1 cellular context compared by ENCODE assay signal in the genomic region with DNA sequence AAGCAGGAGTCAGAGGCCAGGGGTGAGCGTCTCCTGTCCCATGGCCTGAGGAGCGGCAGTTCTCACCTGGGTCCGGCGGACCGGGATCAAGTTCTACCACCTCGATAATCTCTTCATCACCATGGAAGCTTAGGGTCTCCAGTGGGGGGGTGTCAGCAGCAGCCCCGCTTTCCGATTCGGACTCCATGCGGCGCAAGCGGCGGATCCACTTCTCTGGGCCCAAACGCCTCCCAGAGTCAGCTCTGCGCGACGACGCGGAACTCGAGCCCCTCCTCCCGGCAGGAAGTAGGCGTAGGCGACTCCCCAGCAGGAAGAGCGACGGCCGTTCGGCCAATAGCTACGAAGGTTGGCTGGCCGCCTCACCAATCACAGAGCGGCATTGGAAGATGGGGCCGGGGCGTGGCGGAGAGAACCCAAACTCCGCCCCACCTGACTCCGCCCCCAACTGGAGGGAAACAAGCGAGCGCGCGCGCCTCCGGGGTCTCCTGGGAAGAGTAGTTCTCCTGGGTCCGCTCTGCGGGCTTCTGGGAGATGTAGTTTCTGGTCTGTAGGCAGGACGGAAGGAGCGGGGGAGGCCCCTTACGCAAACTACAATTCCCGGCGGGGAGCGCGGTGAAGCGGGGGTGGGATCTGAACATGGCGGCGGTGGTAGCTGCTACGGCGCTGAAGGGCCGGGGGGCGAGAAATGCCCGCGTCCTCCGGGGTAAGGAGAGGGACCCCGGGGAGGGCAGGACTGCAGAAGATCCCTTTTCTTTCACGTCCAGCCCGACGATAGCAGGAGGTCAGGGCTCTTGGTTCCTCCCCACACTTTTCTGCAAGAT.
TF ChIP-seq lines count a peak whose summit lies in the region.

A gene with protein sequence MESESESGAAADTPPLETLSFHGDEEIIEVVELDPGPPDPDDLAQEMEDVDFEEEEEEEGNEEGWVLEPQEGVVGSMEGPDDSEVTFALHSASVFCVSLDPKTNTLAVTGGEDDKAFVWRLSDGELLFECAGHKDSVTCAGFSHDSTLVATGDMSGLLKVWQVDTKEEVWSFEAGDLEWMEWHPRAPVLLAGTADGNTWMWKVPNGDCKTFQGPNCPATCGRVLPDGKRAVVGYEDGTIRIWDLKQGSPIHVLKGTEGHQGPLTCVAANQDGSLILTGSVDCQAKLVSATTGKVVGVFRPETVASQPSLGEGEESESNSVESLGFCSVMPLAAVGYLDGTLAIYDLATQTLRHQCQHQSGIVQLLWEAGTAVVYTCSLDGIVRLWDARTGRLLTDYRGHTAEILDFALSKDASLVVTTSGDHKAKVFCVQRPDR (minus strand): TSS at position 238 of the 821 bp plus-strand sequence. CDS start 51 bp downstream, at position 187.
A gene with protein sequence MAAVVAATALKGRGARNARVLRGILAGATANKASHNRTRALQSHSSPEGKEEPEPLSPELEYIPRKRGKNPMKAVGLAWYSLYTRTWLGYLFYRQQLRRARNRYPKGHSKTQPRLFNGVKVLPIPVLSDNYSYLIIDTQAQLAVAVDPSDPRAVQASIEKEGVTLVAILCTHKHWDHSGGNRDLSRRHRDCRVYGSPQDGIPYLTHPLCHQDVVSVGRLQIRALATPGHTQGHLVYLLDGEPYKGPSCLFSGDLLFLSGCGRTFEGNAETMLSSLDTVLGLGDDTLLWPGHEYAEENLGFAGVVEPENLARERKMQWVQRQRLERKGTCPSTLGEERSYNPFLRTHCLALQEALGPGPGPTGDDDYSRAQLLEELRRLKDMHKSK (plus strand): TSS at position 620 of the 821 bp plus-strand sequence. CDS start 17 bp downstream, at position 637.

TF ChIP-seq in HepG2, 621 proteins besides CTCF, POLR2A, EP300 and RAD21 (continued from another document and continues in another):
- TF ChIP-seq, protein P1, sequence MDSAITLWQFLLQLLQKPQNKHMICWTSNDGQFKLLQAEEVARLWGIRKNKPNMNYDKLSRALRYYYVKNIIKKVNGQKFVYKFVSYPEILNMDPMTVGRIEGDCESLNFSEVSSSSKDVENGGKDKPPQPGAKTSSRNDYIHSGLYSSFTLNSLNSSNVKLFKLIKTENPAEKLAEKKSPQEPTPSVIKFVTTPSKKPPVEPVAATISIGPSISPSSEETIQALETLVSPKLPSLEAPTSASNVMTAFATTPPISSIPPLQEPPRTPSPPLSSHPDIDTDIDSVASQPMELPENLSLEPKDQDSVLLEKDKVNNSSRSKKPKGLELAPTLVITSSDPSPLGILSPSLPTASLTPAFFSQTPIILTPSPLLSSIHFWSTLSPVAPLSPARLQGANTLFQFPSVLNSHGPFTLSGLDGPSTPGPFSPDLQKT (CRISPR knock-in tag; IDR thresholded peaks at IDR 0.05; ENCODE audit: borderline replicate concordance): peak; percentile 81; the same call in 1 of the 2 replicates
- TF ChIP-seq, protein P2, sequence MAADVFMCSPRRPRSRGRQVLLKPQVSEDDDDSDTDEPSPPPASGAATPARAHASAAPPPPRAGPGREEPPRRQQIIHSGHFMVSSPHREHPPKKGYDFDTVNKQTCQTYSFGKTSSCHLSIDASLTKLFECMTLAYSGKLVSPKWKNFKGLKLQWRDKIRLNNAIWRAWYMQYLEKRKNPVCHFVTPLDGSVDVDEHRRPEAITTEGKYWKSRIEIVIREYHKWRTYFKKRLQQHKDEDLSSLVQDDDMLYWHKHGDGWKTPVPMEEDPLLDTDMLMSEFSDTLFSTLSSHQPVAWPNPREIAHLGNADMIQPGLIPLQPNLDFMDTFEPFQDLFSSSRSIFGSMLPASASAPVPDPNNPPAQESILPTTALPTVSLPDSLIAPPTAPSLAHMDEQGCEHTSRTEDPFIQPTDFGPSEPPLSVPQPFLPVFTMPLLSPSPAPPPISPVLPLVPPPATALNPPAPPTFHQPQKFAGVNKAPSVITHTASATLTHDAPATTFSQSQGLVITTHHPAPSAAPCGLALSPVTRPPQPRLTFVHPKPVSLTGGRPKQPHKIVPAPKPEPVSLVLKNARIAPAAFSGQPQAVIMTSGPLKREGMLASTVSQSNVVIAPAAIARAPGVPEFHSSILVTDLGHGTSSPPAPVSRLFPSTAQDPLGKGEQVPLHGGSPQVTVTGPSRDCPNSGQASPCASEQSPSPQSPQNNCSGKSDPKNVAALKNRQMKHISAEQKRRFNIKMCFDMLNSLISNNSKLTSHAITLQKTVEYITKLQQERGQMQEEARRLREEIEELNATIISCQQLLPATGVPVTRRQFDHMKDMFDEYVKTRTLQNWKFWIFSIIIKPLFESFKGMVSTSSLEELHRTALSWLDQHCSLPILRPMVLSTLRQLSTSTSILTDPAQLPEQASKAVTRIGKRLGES (CRISPR knock-in tag; IDR thresholded peaks at IDR 0.05; ENCODE audit: borderline replicate concordance): peak; percentile 78; the same call in 1 of the 2 replicates
- TF ChIP-seq, protein P3, sequence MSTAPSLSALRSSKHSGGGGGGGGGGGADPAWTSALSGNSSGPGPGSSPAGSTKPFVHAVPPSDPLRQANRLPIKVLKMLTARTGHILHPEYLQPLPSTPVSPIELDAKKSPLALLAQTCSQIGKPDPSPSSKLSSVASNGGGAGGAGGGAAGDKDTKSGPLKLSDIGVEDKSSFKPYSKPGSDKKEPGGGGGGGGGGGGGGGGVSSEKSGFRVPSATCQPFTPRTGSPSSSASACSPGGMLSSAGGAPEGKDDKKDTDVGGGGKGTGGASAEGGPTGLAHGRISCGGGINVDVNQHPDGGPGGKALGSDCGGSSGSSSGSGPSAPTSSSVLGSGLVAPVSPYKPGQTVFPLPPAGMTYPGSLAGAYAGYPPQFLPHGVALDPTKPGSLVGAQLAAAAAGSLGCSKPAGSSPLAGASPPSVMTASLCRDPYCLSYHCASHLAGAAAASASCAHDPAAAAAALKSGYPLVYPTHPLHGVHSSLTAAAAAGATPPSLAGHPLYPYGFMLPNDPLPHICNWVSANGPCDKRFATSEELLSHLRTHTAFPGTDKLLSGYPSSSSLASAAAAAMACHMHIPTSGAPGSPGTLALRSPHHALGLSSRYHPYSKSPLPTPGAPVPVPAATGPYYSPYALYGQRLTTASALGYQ (CRISPR knock-in tag; IDR thresholded peaks at IDR 0.05): peak; percentile 60; the same call in 1 of the 2 replicates
- TF ChIP-seq, protein P4, sequence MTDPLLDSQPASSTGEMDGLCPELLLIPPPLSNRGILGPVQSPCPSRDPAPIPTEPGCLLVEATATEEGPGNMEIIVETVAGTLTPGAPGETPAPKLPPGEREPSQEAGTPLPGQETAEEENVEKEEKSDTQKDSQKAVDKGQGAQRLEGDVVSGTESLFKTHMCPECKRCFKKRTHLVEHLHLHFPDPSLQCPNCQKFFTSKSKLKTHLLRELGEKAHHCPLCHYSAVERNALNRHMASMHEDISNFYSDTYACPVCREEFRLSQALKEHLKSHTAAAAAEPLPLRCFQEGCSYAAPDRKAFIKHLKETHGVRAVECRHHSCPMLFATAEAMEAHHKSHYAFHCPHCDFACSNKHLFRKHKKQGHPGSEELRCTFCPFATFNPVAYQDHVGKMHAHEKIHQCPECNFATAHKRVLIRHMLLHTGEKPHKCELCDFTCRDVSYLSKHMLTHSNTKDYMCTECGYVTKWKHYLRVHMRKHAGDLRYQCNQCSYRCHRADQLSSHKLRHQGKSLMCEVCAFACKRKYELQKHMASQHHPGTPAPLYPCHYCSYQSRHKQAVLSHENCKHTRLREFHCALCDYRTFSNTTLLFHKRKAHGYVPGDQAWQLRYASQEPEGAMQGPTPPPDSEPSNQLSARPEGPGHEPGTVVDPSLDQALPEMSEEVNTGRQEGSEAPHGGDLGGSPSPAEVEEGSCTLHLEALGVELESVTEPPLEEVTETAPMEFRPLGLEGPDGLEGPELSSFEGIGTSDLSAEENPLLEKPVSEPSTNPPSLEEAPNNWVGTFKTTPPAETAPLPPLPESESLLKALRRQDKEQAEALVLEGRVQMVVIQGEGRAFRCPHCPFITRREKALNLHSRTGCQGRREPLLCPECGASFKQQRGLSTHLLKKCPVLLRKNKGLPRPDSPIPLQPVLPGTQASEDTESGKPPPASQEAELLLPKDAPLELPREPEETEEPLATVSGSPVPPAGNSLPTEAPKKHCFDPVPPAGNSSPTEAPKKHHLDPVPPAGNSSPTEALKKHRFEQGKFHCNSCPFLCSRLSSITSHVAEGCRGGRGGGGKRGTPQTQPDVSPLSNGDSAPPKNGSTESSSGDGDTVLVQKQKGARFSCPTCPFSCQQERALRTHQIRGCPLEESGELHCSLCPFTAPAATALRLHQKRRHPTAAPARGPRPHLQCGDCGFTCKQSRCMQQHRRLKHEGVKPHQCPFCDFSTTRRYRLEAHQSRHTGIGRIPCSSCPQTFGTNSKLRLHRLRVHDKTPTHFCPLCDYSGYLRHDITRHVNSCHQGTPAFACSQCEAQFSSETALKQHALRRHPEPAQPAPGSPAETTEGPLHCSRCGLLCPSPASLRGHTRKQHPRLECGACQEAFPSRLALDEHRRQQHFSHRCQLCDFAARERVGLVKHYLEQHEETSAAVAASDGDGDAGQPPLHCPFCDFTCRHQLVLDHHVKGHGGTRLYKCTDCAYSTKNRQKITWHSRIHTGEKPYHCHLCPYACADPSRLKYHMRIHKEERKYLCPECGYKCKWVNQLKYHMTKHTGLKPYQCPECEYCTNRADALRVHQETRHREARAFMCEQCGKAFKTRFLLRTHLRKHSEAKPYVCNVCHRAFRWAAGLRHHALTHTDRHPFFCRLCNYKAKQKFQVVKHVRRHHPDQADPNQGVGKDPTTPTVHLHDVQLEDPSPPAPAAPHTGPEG (CRISPR knock-in tag; IDR thresholded peaks at IDR 0.05): peak; percentile 72
- TF ChIP-seq BRCA1 (CRISPR knock-in tag; IDR thresholded peaks at IDR 0.05) (peak; percentile 83; the same call in 1 of the 2 replicates), NFKB2 (CRISPR knock-in tag; IDR thresholded peaks at IDR 0.05; ENCODE audit: borderline replicate concordance) (peak; percentile 68), JUND (CRISPR knock-in tag; IDR thresholded peaks at IDR 0.05) (no peak), THAP11 (CRISPR knock-in tag; IDR thresholded peaks at IDR 0.05) (peak; percentile 98), MTF2 (CRISPR knock-in tag; IDR thresholded peaks at IDR 0.05; ENCODE audit: borderline replicate concordance) (no peak), ZNF660 (CRISPR knock-in tag; IDR thresholded peaks at IDR 0.05; ENCODE audit: borderline replicate concordance, low read depth) (peak; percentile 31; the same call in 1 of the 2 replicates), ZNF816 (CRISPR knock-in tag; IDR thresholded peaks at IDR 0.05; ENCODE audit: borderline replicate concordance) (0 out of 2 replicates have a peak, but pooled peaks have one; percentile 62), ZNF562 (CRISPR knock-in tag; IDR thresholded peaks at IDR 0.05; ENCODE audit: borderline replicate concordance) (no peak), ZNF432 (CRISPR knock-in tag; IDR thresholded peaks at IDR 0.05; ENCODE audit: borderline replicate concordance) (no peak)
- TF ChIP-seq, protein P5, sequence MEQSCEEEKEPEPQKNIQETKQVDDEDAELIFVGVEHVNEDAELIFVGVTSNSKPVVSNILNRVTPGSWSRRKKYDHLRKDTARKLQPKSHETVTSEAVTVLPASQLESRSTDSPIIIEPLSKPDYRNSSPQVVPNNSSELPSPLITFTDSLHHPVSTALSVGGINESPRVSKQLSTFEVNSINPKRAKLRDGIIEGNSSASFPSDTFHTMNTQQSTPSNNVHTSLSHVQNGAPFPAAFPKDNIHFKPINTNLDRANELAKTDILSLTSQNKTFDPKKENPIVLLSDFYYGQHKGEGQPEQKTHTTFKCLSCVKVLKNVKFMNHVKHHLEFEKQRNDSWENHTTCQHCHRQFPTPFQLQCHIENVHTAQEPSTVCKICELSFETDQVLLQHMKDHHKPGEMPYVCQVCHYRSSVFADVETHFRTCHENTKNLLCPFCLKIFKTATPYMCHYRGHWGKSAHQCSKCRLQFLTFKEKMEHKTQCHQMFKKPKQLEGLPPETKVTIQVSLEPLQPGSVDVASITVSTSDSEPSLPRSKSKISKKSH (CRISPR knock-in tag; IDR thresholded peaks at IDR 0.05; ENCODE audit: borderline replicate concordance): no peak
- TF ChIP-seq, protein P6, sequence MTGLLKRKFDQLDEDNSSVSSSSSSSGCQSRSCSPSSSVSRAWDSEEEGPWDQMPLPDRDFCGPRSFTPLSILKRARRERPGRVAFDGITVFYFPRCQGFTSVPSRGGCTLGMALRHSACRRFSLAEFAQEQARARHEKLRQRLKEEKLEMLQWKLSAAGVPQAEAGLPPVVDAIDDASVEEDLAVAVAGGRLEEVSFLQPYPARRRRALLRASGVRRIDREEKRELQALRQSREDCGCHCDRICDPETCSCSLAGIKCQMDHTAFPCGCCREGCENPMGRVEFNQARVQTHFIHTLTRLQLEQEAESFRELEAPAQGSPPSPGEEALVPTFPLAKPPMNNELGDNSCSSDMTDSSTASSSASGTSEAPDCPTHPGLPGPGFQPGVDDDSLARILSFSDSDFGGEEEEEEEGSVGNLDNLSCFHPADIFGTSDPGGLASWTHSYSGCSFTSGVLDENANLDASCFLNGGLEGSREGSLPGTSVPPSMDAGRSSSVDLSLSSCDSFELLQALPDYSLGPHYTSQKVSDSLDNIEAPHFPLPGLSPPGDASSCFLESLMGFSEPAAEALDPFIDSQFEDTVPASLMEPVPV (CRISPR knock-in tag; IDR thresholded peaks at IDR 0.05): peak; percentile 44; the same call in 1 of the 2 replicates
- TF ChIP-seq, protein P7, sequence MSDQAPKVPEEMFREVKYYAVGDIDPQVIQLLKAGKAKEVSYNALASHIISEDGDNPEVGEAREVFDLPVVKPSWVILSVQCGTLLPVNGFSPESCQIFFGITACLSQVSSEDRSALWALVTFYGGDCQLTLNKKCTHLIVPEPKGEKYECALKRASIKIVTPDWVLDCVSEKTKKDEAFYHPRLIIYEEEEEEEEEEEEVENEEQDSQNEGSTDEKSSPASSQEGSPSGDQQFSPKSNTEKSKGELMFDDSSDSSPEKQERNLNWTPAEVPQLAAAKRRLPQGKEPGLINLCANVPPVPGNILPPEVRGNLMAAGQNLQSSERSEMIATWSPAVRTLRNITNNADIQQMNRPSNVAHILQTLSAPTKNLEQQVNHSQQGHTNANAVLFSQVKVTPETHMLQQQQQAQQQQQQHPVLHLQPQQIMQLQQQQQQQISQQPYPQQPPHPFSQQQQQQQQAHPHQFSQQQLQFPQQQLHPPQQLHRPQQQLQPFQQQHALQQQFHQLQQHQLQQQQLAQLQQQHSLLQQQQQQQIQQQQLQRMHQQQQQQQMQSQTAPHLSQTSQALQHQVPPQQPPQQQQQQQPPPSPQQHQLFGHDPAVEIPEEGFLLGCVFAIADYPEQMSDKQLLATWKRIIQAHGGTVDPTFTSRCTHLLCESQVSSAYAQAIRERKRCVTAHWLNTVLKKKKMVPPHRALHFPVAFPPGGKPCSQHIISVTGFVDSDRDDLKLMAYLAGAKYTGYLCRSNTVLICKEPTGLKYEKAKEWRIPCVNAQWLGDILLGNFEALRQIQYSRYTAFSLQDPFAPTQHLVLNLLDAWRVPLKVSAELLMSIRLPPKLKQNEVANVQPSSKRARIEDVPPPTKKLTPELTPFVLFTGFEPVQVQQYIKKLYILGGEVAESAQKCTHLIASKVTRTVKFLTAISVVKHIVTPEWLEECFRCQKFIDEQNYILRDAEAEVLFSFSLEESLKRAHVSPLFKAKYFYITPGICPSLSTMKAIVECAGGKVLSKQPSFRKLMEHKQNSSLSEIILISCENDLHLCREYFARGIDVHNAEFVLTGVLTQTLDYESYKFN (CRISPR knock-in tag; conservative IDR thresholded peaks at IDR 0.05): no peak; the same call in 1 of the 2 replicates
